Comparison of ENCODE assay signal across 8 cellular contexts in genomic region chr6:37051138-37052026, GRCh38.
DNase-seq lines count a peak whose midpoint lies in the region; ATAC-seq, FAIRE-seq and TF ChIP-seq lines count a peak whose summit lies in the region.

No MANE protein-coding gene starts in this region.

- no peak overlapping the region for H3K4me3 Mint-ChIP-seq in nephron progenitor cell

- POLR2A ChIA-PET in GM10248 (lab: Yijun Ruan, JAX): interaction anchor here (1.3 kb wide), 1 partner anchor 120 kb away, joined by 9 read pairs; no protein-coding TSS in a partner anchor

- ATAC-seq in HG02970 (IDR thresholded peaks at IDR 0.05; ENCODE audit: low FRiP score, unreplicated experiment): no peak

- peaks cover 4% of the 10 kb centered on the region for H3K27me3 Mint-ChIP-seq in nephron progenitor cell (ENCODE audit: low read depth, poor library complexity)

- peaks cover 29% of the 10 kb centered on the region for H3K4me1 Mint-ChIP-seq in nephron progenitor cell

- FAIRE-seq in RCC 7860 (lab: Jason Lieb, UNC): no peak

- TF ChIP-seq CTCF in GM10248 (IDR thresholded peaks at IDR 0.05; ENCODE audit: control extremely low read depth, extremely low read depth, low read depth, missing control alignments) (peak; percentile 92), nephron progenitor cell (IDR thresholded peaks at IDR 0.05) (peak; percentile 89)

- DNase-seq in GM10248 (ENCODE audit: extremely low spot score): peak; percentile 88
- DNase-seq in Kasumi-1 (lab: John Stamatoyannopoulos, UW): peak; percentile 58 to 60
- peak; percentile 37 for DNase-seq in RCC 7860 (ENCODE audit: low spot score)
- peak; percentile 95 to 96 for DNase-seq in activated T-cell treated with anti-CD3 and anti-CD28 coated beads, Interleukin-2, amount 50 U/mL, for 48 hours
- DNase-seq in fibroblast of gingiva (ENCODE audit: low read depth): peak; percentile 66
- peak; percentile 95 for DNase-seq in nephron progenitor cell
- peak; percentile 72 to 82 (median 78) for DNase-seq in stimulated activated naive CD4-positive, alpha-beta T cell (lab: John Stamatoyannopoulos, UW)

- H3K27ac Mint-ChIP-seq in nephron progenitor cell: no peak overlapping the region

- no peaks in the 10 kb centered on the region for H3K36me3 Mint-ChIP-seq in nephron progenitor cell (ENCODE audit: low read depth)

- CTCF ChIA-PET in GM10248 (lab: Yijun Ruan, JAX): interaction anchor here (0.6 to 8.3 kb wide), 40 partner anchors 9 to 269 kb away, joined by 3 to 151 read pairs (median 4); partner anchors contain the start of genes PIM1, TBC1D22B and TMEM217

- H3K9me3 Mint-ChIP-seq in nephron progenitor cell: no peaks in the 10 kb centered on the region

Comparison
In these comparisons a context has a peak if more than half of its experiments do, and no peak if none do; other contexts are left out.
1. DNase-seq: peak in every context shown above with its lines; median percentile 96 in activated T-cell treated with anti-CD3 and anti-CD28 coated beads, Interleukin-2, amount 50 U/mL, for 48 hours; 95 in nephron progenitor cell; 88 in GM10248; 78 in stimulated activated naive CD4-positive, alpha-beta T cell; 66 in fibroblast of gingiva; 59 in Kasumi-1; 37 in RCC 7860.